Comparison of ENCODE assay signal across 18 cellular contexts in genomic region chr7:108028111-108028510, GRCh38. TPM values are rescaled to one million over a fixed set of nuclear protein-coding genes. Genes with fewer than 3 reads are reported as not detected.
DNase-seq lines count a peak whose midpoint lies in the region; ATAC-seq, FAIRE-seq and TF ChIP-seq lines count a peak whose summit lies in the region.
"Had no signal": no experiment of that assay in that cellular context is flagged by ENCODE, and none has a peak within 500 bp of the region (broad histone marks: within the 10 kb centered on the region; RNA-seq: fewer than 3 reads in every experiment).

No MANE protein-coding gene starts in this region.

- H3K4me3 ChIP-seq in colonic mucosa (no peak overlapping the region), small intestine (ENCODE audit: low read depth in 1 of 2, low read length in 2 of 2) (no peak overlapping the region)
- H3K4me3 ChIP-seq: Peyer's patch had no signal

- no peaks in the 10 kb centered on the region for H3K4me1 Mint-ChIP-seq in T-helper 2 cell treated with Interferon-gamma antibody and Interleukin-4, amounts not matched to agents 5 μg/mL and 100 μg/mL, for 36 hours (ENCODE audit: low read depth)

- H3K27me3 Mint-ChIP-seq in T-helper 2 cell treated with Interferon-gamma antibody and Interleukin-4, amounts not matched to agents 5 μg/mL and 100 μg/mL, for 36 hours (ENCODE audit: low read depth) = peaks cover 15% of the 10 kb centered on the region

- H3K27ac Mint-ChIP-seq in T-helper 2 cell treated with Interferon-gamma antibody and Interleukin-4, amounts not matched to agents 5 μg/mL and 100 μg/mL, for 36 hours = no peak overlapping the region
- H3K27ac Mint-ChIP-seq: CD14-positive monocyte had no signal

- H3K27ac ChIP-seq in colonic mucosa (no peak overlapping the region), small intestine (ENCODE audit: low read depth in 1 of 2, low read length in 1 of 2) (no peak overlapping the region)
- H3K27ac ChIP-seq: HL-60, Peyer's patch had no signal

- H3K36me3 ChIP-seq in colonic mucosa (no peaks in the 10 kb centered on the region), small intestine (ENCODE audit: control insufficient read depth in 2 of 2, insufficient read depth in 2 of 2, low read length in 2 of 2) (no peaks in the 10 kb centered on the region)
- H3K36me3 ChIP-seq: Peyer's patch had no signal

- H3K27me3 ChIP-seq in colonic mucosa (no peaks in the 10 kb centered on the region), small intestine (ENCODE audit: control insufficient read depth in 2 of 2, insufficient read depth in 2 of 2, low read length in 2 of 2) (no peaks in the 10 kb centered on the region)
- H3K27me3 ChIP-seq: Peyer's patch had no signal

- WGBS in small intestine, 3 donors = 21 to 55% (median 38%) methylated on average over 2 of the region's 2 CpGs

- DNase-seq in NCI-H2029 (lab: John Stamatoyannopoulos, UW) (peak; percentile 25), NCI-H2029 treated with DMSO at 0.1 percent for 48 hours (lab: John Stamatoyannopoulos, UW) (no peak), HuH-7.5 (ENCODE audit: low spot score) (peak; percentile 25), colonic mucosa (peak; percentile 58), small intestine (peak; percentile 45), left ventricle myocardium superior (no peak)
- no peak for DNase-seq in activated CD4-positive, alpha-beta T cell treated with anti-CD3 and anti-CD28 coated beads, Interleukin-2, amount 50 U/mL, for 48 hours
- DNase-seq in T-helper 2 cell treated with Interferon-gamma antibody and Interleukin-4, amounts not matched to agents 5 μg/mL and 100 μg/mL, for 36 hours (ENCODE audit: low spot score) = no peak
- DNase-seq: DND-41, GDM1, Karpas-422, NCI-H446, NCI-H82, Peyer's patch, SHP77 had no signal

- H3K9me3 ChIP-seq in colonic mucosa (no peaks in the 10 kb centered on the region), small intestine (ENCODE audit: control insufficient read depth, low read depth) (no peaks in the 10 kb centered on the region)
- H3K9me3 ChIP-seq: Peyer's patch had no signal

- FAIRE-seq in small intestine (lab: Jason Lieb, UNC) = no peak
- FAIRE-seq: H1 had no signal

- no peak overlapping the region for H3K4me3 Mint-ChIP-seq in T-helper 2 cell treated with Interferon-gamma antibody and Interleukin-4, amounts not matched to agents 5 μg/mL and 100 μg/mL, for 36 hours
- H3K4me3 Mint-ChIP-seq: CD14-positive monocyte had no signal

- no peak for ATAC-seq in left ventricle myocardium superior

- no peak overlapping the region for H3K9ac ChIP-seq in colonic mucosa (ENCODE audit: low read depth in 2 of 2, low read length in 2 of 2)

- H3K9me3 Mint-ChIP-seq in T-helper 2 cell treated with Interferon-gamma antibody and Interleukin-4, amounts not matched to agents 5 μg/mL and 100 μg/mL, for 36 hours = no peaks in the 10 kb centered on the region

- H3K36me3 Mint-ChIP-seq in T-helper 2 cell treated with Interferon-gamma antibody and Interleukin-4, amounts not matched to agents 5 μg/mL and 100 μg/mL, for 36 hours (ENCODE audit: low read depth) = no peaks in the 10 kb centered on the region
- H3K36me3 Mint-ChIP-seq: CD14-positive monocyte had no signal

- H3K4me1 ChIP-seq in colonic mucosa (no peaks in the 10 kb centered on the region), small intestine (ENCODE audit: control insufficient read depth in 2 of 2, insufficient read depth in 1 of 2, low read depth in 1 of 2, low read length in 1 of 2) (no peaks in the 10 kb centered on the region)
- H3K4me1 ChIP-seq: Peyer's patch had no signal

- intact Hi-C loops in colonic mucosa (cut with DNase I) (no loop called here), left ventricle myocardium superior (cut with micrococcal nuclease) (loop anchor here (10.0 kb wide), 1 partner anchor 47 kb away; no protein-coding TSS in a partner anchor)

- no peak for TF ChIP-seq CTCF in colonic mucosa (IDR thresholded peaks at IDR 0.05)

RNA-seq across cellular contexts. Expression of gene LAMB1, which starts 25.1 kb away (rescaled TPM):
- total RNA-seq in colonic mucosa = 10 to 100 TPM; 91.6 to 96.7 TPM
- polyA plus RNA-seq in small intestine = 100 to 1,000 TPM in 1 of 3 donors, 10 to 100 TPM in 2; 15.9 to 124 (median 19.5) TPM
- total RNA-seq in left ventricle myocardium superior = 56.1 TPM

Comparison
In these comparisons a context has a peak if more than half of its experiments do, and no peak if none do; other contexts are left out.
1. DNase-seq: peak in NCI-H2029 (single experiment), HuH-7.5 (single experiment), colonic mucosa (single experiment) and small intestine (single experiment); none in NCI-H2029 treated with DMSO at 0.1 percent for 48 hours (single experiment), activated CD4-positive, alpha-beta T cell treated with anti-CD3 and anti-CD28 coated beads, Interleukin-2, amount 50 U/mL, for 48 hours (0 of 2), left ventricle myocardium superior (single experiment) and T-helper 2 cell treated with Interferon-gamma antibody and Interleukin-4, amounts not matched to agents 5 μg/mL and 100 μg/mL, for 36 hours (single experiment).